ENCODE assay signal across 8 cellular contexts in genomic region chr5:57176350-57176857, GRCh38. TPM values are rescaled to one million over a fixed set of nuclear protein-coding genes. Genes with fewer than 3 reads are reported as not detected.
DNase-seq lines count a peak whose midpoint lies in the region; ATAC-seq and TF ChIP-seq lines count a peak whose summit lies in the region.

No MANE protein-coding gene starts in this region.

- peak overlapping the region; percentile 95 for H3K4me3 ChIP-seq in HFF-Myc (replicated peaks; ENCODE audit: low read depth, low read length)
- peak overlapping the region in 3 of 4 donors; percentile 4 to 96 (median 72) for H3K4me3 ChIP-seq in adrenal gland
- peak overlapping the region; percentile 91 to 96 for H3K4me3 ChIP-seq in stomach smooth muscle (ENCODE audit: low read length in 2 of 2)

- peak overlapping the region; percentile 13 to 99 for H3K9ac ChIP-seq in stomach smooth muscle (ENCODE audit: low read length in 2 of 2)

- H3K27ac ChIP-seq in adrenal gland = peak overlapping the region in 4 of 5 donors; percentile 10 to 99 (median 76)
- peak overlapping the region; percentile 13 for H3K27ac ChIP-seq in stomach smooth muscle (ENCODE audit: low read length)

- intact Hi-C loops in adrenal gland (cut with DNase I) = no loop called here

- H3K36me3 ChIP-seq in adrenal gland (replicated peaks in 1 of 2) = no peaks in the 10 kb centered on the region
- H3K36me3 ChIP-seq in stomach smooth muscle (ENCODE audit: control insufficient read depth in 2 of 2, insufficient read depth in 2 of 2, low read length in 2 of 2) = no peaks in the 10 kb centered on the region

- 2 to 3% (median 3%) methylated on average over 7 of the region's 7 CpGs for WGBS in adrenal gland, 4 donors

- H3K4me1 ChIP-seq in adrenal gland (replicated peaks in 1 of 2) (peaks cover 24 to 61% of the 10 kb centered on the region in 2 donors), stomach smooth muscle (ENCODE audit: control insufficient read depth, insufficient read depth, low read length) (peaks cover 20% of the 10 kb centered on the region)

- DNase-seq in Ammon's horn (ENCODE audit: low spot score) = peak; percentile 13
- DNase-seq in HFF-Myc (ENCODE audit: extremely low read depth, low read depth) = no peak
- DNase-seq in adrenal gland = no peak
- peak; percentile 86 for DNase-seq in iris pigment epithelial cell (ENCODE audit: low read depth)
- no peak for DNase-seq in NCI-H446 treated with DMSO at 0.1 percent for 48 hours (lab: John Stamatoyannopoulos, UW)
- no peak for DNase-seq in amygdala (lab: John Stamatoyannopoulos, UW)

- H3K9me3 ChIP-seq in adrenal gland (replicated peaks in 1 of 3) (no peaks in the 10 kb centered on the region), stomach smooth muscle (ENCODE audit: control insufficient read depth in 2 of 2, low read length in 2 of 2) (no peaks in the 10 kb centered on the region)

- TF ChIP-seq CTCF in HFF-Myc (IDR thresholded peaks at IDR 0.05; ENCODE audit: low read depth, low read length, missing control alignments) (no peak), adrenal gland (IDR thresholded peaks at IDR 0.05) (no peak)

- no peak for ATAC-seq in GM21528 (IDR thresholded peaks at IDR 0.05; ENCODE audit: low FRiP score, unreplicated experiment)

- H3K27me3 ChIP-seq in adrenal gland (no peaks in the 10 kb centered on the region), stomach smooth muscle (ENCODE audit: control insufficient read depth in 1 of 2, insufficient read depth in 2 of 2, low read length in 2 of 2) (no peaks in the 10 kb centered on the region)

- no peak for TF ChIP-seq POLR2A in adrenal gland (IDR thresholded peaks at IDR 0.05)

RNA-seq across cellular contexts. Expression of gene GPBP1, which starts 2.5 kb away (rescaled TPM):
- total RNA-seq in adrenal gland = 100 to 1,000 TPM in 1 of 8 donors, 10 to 100 TPM in 7; 38.7 to 103 (median 74.8) TPM
- polyA plus RNA-seq in adrenal gland = 100 to 1,000 TPM in 1 of 3 donors, 10 to 100 TPM in 2; 60.9 to 115 (median 92.6) TPM

Comparison
In these comparisons a context has a peak if more than half of its experiments do, and no peak if none do; other contexts are left out.
1. DNase-seq: peak in Ammon's horn (single experiment) and iris pigment epithelial cell (single experiment); none in HFF-Myc (single experiment), adrenal gland (0 of 7), NCI-H446 treated with DMSO at 0.1 percent for 48 hours (single experiment) and amygdala (0 of 56).
2. Peak in every context shown above with its lines, with median percentiles within 50 percentile points of each other: H3K4me3 ChIP-seq.